8 cellular contexts compared by ENCODE assay signal in the genomic region with DNA sequence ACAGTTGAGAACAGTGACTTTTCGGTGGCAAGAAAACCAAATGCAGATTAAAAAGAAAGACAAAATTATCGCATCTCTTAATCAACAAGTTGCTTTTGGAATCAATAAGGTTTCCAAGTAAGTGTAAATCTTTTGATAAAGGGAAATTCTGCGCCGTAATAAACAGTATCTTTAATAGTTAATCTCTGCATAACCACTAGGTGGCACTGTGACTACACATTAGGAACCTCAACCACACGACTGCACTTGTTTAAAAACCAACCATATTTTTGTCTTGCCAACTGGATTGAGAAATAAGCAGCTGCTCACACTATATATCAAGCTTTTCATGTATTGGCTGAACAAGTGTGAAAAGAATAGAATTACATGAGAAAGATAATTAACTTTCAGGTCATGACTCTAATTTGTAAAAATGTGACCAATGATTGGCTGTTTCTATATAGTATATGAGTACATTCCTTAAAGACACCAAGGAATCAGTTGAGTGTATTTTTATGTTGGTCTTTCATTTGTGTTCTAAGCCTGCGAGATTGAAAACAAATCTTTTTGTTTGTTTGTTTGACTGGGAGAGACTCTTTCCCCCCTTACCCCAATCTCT.
DNase-seq lines count a peak whose midpoint lies in the region; ATAC-seq, FAIRE-seq and TF ChIP-seq lines count a peak whose summit lies in the region.

No MANE protein-coding gene starts in this region.

- no peaks in the 10 kb centered on the region for H3K27me3 ChIP-seq in bronchial epithelial cell (ENCODE audit: control insufficient read depth, insufficient read depth, low read length)

- TF ChIP-seq CTCF in bronchial epithelial cell (IDR thresholded peaks at IDR 0.05; ENCODE audit: insufficient read depth, low read length, severe bottlenecking): peak; percentile 54

- peak; percentile 63 for DNase-seq in activated effector memory CD4-positive, alpha-beta T cell treated with anti-CD3 and anti-CD28 coated beads, Interleukin-2, amount 50 U/mL, for 16 hours
- no peak for DNase-seq in activated effector memory CD4-positive, alpha-beta T cell treated with Interleukin-2 at 50 U/mL for 16 hours
- DNase-seq in NCI-H146 treated with DMSO at 0.1 percent for 48 hours (lab: John Stamatoyannopoulos, UW; ENCODE audit: unreplicated experiment) (peak; percentile 91), SW 1271 (lab: John Stamatoyannopoulos, UW) (peak; percentile 28 to 80), bronchial epithelial cell (ENCODE audit: low read depth) (peak; percentile 64), kidney tubule cell (ENCODE audit: low spot score) (peak; percentile 65)
- DNase-seq in stimulated activated CD8-positive, alpha-beta memory T cell treated with anti-CD3 and anti-CD28 coated beads, Interleukin-12 subunit alpha, Interleukin-12 subunit beta, amount 100 ng/mL, for 1 hour (ENCODE audit: low read depth): peak; percentile 30

- no peak overlapping the region for H3K4me3 ChIP-seq in bronchial epithelial cell (ENCODE audit: low read depth, low read length)

- no peaks in the 10 kb centered on the region for H3K36me3 ChIP-seq in bronchial epithelial cell (ENCODE audit: control insufficient read depth, insufficient read depth, low read length)

- ATAC-seq in HG02588 (IDR thresholded peaks at IDR 0.05; ENCODE audit: unreplicated experiment): peak; percentile 83

- no peak for FAIRE-seq in bronchial epithelial cell (lab: Jason Lieb, UNC)
